ENCODE assay signal across 12 cellular contexts in the genomic region with DNA sequence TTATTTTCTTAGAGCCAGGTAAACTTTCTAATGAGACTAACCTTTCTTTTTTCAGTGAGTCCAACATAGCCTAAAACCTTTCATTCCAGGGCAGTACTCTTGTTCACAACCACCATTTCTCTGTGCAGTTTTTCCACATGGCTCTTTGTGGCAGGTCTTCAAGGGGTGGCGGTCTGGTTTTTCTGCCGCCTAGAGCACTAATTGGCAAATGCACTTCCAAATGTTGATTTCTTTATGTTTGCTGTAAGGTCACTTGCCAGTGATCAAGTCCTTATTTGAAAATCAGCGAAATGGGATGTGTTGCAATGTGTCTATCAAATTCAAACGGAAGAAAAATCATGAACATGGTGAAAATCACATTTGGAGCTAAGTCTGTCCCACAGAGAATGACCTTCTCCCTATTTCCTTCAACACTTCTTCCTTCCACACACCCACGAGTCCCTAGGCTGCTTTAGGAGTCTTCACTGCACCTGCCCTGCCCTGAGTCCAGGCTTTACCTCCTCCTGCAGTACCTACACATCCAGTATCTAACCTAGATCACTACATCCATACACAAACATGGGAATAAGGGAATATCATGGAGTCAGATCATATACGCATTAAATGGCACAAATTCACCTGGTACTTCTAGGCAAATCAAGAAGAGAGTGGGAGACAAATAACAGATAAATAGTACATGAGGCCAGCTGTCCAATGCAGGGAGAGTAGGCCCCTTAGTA. TPM values are rescaled to one million over a fixed set of nuclear protein-coding genes. Genes with fewer than 3 reads are reported as not detected.
DNase-seq lines count a peak whose midpoint lies in the region; ATAC-seq, FAIRE-seq and TF ChIP-seq lines count a peak whose summit lies in the region.
"Had no signal": no experiment of that assay in that cellular context is flagged by ENCODE, and none has a peak within 500 bp of the region (broad histone marks: within the 10 kb centered on the region; RNA-seq: fewer than 3 reads in every experiment).

No MANE protein-coding gene starts in this region.

- H3K4me3 ChIP-seq in adipocyte (ENCODE audit: low read length) = peak overlapping the region; percentile 93
- peak overlapping the region; percentile 75 for H3K4me3 ChIP-seq in hepatocyte
- peak overlapping the region; percentile 70 to 99 (median 96) for H3K4me3 ChIP-seq in subcutaneous abdominal adipose tissue (ENCODE audit: low read depth in 1 of 5, low read length in 5 of 5)

- peaks cover 38% of the 10 kb centered on the region for H3K4me1 ChIP-seq in adipocyte (ENCODE audit: control insufficient read depth, insufficient read depth, low read length)
- H3K4me1 ChIP-seq in hepatocyte (ENCODE audit: insufficient read depth) = peaks cover 13% of the 10 kb centered on the region
- peaks cover 3 to 33% (median 29%) of the 10 kb centered on the region in 5 donors for H3K4me1 ChIP-seq in subcutaneous abdominal adipose tissue (ENCODE audit: control insufficient read depth in 5 of 5, insufficient read depth in 5 of 5, low read length in 5 of 5)

- H3K9ac ChIP-seq in adipocyte (ENCODE audit: low read length) (peak overlapping the region; percentile 92), subcutaneous abdominal adipose tissue (ENCODE audit: low read length in 5 of 5) (peak overlapping the region in 1 of 5 donors; percentile 31)

- DNase-seq in NCI-H1417 (lab: John Stamatoyannopoulos, UW) = peak in 2 of 3 experiments; percentile 34 to 54
- DNase-seq in NCI-H1417 treated with DMSO at 0.1 percent for 48 hours (lab: John Stamatoyannopoulos, UW) = no peak
- peak; percentile 37 for DNase-seq in adipocyte (ENCODE audit: low read depth)
- DNase-seq in hepatocyte (ENCODE audit: low spot score) = no peak
- no peak for DNase-seq in GM12891 (ENCODE audit: insufficient read length, low spot score)
- no peak for DNase-seq in NCI-H345 (lab: John Stamatoyannopoulos, UW)
- DNase-seq in activated T-cell treated with anti-CD3 and anti-CD28 coated beads, Interleukin-2, amount 50 U/mL, for 72 hours = no peak
- DNase-seq: T-cell, thyroid gland had no signal

- no peak overlapping the region for H2AFZ ChIP-seq in hepatocyte

- no peaks in the 10 kb centered on the region for H3K9me3 Mint-ChIP-seq in activated T-cell treated with anti-CD3 and anti-CD28 coated beads, Interleukin-2, amount 50 U/mL, for 72 hours
- H3K9me3 Mint-ChIP-seq: activated T-helper 17 cell treated with anti-CD3 and anti-CD28 coated beads, Interleukin-2, amount 50 U/mL, for 72 hours; T-cell had no signal

- H3K27me3 ChIP-seq in adipocyte (replicated peaks; ENCODE audit: control insufficient read depth, insufficient read depth, low read length) = no peaks in the 10 kb centered on the region
- H3K27me3 ChIP-seq in hepatocyte = no peaks in the 10 kb centered on the region
- H3K27me3 ChIP-seq in subcutaneous abdominal adipose tissue (ENCODE audit: control insufficient read depth in 5 of 5, insufficient read depth in 4 of 5, low read length in 5 of 5) = no peaks in the 10 kb centered on the region
- H3K27me3 ChIP-seq: thyroid gland had no signal

- peak overlapping the region; percentile 82 for H3K4me2 ChIP-seq in hepatocyte

- TF ChIP-seq POLR2A in GM12891 (IDR thresholded peaks at IDR 0.05; ENCODE audit: low read depth, low read length) = no peak

- H3K27me3 Mint-ChIP-seq in activated T-cell treated with anti-CD3 and anti-CD28 coated beads, Interleukin-2, amount 50 U/mL, for 72 hours (ENCODE audit: low read depth) = peaks cover 36% of the 10 kb centered on the region

- H3K9me3 ChIP-seq in adipocyte (ENCODE audit: control insufficient read depth, low read length) (no peaks in the 10 kb centered on the region), hepatocyte (ENCODE audit: low read depth) (no peaks in the 10 kb centered on the region), subcutaneous abdominal adipose tissue (ENCODE audit: control insufficient read depth in 5 of 5, low read length in 5 of 5) (no peaks in the 10 kb centered on the region)
- H3K9me3 ChIP-seq: thyroid gland had no signal

- no peak overlapping the region for H3K27ac Mint-ChIP-seq in activated T-cell treated with anti-CD3 and anti-CD28 coated beads, Interleukin-2, amount 50 U/mL, for 72 hours
- H3K27ac Mint-ChIP-seq: activated T-helper 17 cell treated with anti-CD3 and anti-CD28 coated beads, Interleukin-2, amount 50 U/mL, for 72 hours; T-cell had no signal

- H3K9me2 ChIP-seq in hepatocyte (replicated peaks; ENCODE audit: insufficient read depth) = no peaks in the 10 kb centered on the region

- no peak for ATAC-seq in activated T-cell treated with anti-CD3 and anti-CD28 coated beads, Interleukin-2, amount 50 U/mL, for 72 hours (replicated peaks in 1 of 2)
- ATAC-seq: activated T-helper 17 cell treated with anti-CD3 and anti-CD28 coated beads, Interleukin-2, amount 50 U/mL, for 72 hours; T-cell had no signal

- H4K20me1 ChIP-seq in hepatocyte (ENCODE audit: insufficient read depth, poor library complexity, severe bottlenecking) = no peaks in the 10 kb centered on the region

- WGBS in hepatocyte (ENCODE audit: low lambda C conversion rate, missing lambda C conversion rate) = 77% methylated on average over 6 of the region's 6 CpGs

- H3K79me2 ChIP-seq in hepatocyte = peaks cover 58% of the 10 kb centered on the region

- H3K27ac ChIP-seq in hepatocyte = peak overlapping the region; percentile 65
- H3K27ac ChIP-seq in subcutaneous abdominal adipose tissue (ENCODE audit: low read depth, low read length) = no peak overlapping the region
- H3K27ac ChIP-seq: thyroid gland had no signal

- peaks cover 8% of the 10 kb centered on the region for H3K4me1 Mint-ChIP-seq in activated T-cell treated with anti-CD3 and anti-CD28 coated beads, Interleukin-2, amount 50 U/mL, for 72 hours (ENCODE audit: low read depth)

- H3K36me3 Mint-ChIP-seq in activated T-cell treated with anti-CD3 and anti-CD28 coated beads, Interleukin-2, amount 50 U/mL, for 72 hours (ENCODE audit: insufficient read depth in 2 of 2) = no peaks in the 10 kb centered on the region
- H3K36me3 Mint-ChIP-seq: T-cell had no signal

- peak; percentile 7 for TF ChIP-seq CTCF in hepatocyte (IDR thresholded peaks at IDR 0.05; ENCODE audit: poor library complexity)

- H3K36me3 ChIP-seq in adipocyte (ENCODE audit: control insufficient read depth, insufficient read depth, low read length, severe bottlenecking) = no peaks in the 10 kb centered on the region
- H3K36me3 ChIP-seq in hepatocyte (replicated peaks; ENCODE audit: insufficient read depth, low read depth) = no peaks in the 10 kb centered on the region
- H3K36me3 ChIP-seq in subcutaneous abdominal adipose tissue (ENCODE audit: control insufficient read depth in 5 of 5, insufficient read depth in 5 of 5, low read length in 5 of 5) = no peaks in the 10 kb centered on the region
- H3K36me3 ChIP-seq: thyroid gland had no signal

- FAIRE-seq in GM12891 (lab: Jason Lieb, UNC) = no peak
- FAIRE-seq: A204.1 had no signal

- no peak overlapping the region for H3K4me3 Mint-ChIP-seq in activated T-cell treated with anti-CD3 and anti-CD28 coated beads, Interleukin-2, amount 50 U/mL, for 72 hours

TF ChIP-seq in GM12891, 5 proteins besides CTCF, POLR2A, EP300 and RAD21:
- no peak for TF ChIP-seq TAF1 (IDR thresholded peaks at IDR 0.05; ENCODE audit: low read depth, low read length)
- TF ChIP-seq POLR2AphosphoS5 (IDR thresholded peaks at IDR 0.05; ENCODE audit: low read depth, low read length) = no peak
- TF ChIP-seq PAX5 (IDR thresholded peaks at IDR 0.05; ENCODE audit: insufficient read depth, low read length, severe bottlenecking) = no peak
- no peak for TF ChIP-seq POU2F2 (IDR thresholded peaks at IDR 0.05; ENCODE audit: low read depth, low read length)
- TF ChIP-seq SPI1 (IDR thresholded peaks at IDR 0.05; ENCODE audit: low read depth, low read length) = no peak

RNA-seq across cellular contexts. Expression of a gene that starts 1.9 kb away (rescaled TPM):
- total RNA-seq in hepatocyte = 10.8 and 18.9 TPM in 2 replicates
- 9.2 and 12.3 TPM in 2 replicates for polyA plus RNA-seq in hepatocyte
- 0.41 TPM for polyA plus RNA-seq in GM12891 (2012; ENCODE audit: low read depth, missing spikeins)
- under 1 TPM; 0.02 to 0.19 TPM for total RNA-seq in activated T-cell treated with anti-CD3 and anti-CD28 coated beads, Interleukin-2, amount 50 U/mL, for 72 hours

Comparison
In these comparisons a context has a peak if more than half of its experiments do, and no peak if none do; other contexts are left out.
1. DNase-seq: peak in NCI-H1417 (2 of 3) and adipocyte (single experiment); none in NCI-H1417 treated with DMSO at 0.1 percent for 48 hours (single experiment), hepatocyte (single experiment), GM12891 (single experiment), NCI-H345 (single experiment) and activated T-cell treated with anti-CD3 and anti-CD28 coated beads, Interleukin-2, amount 50 U/mL, for 72 hours (0 of 2).
2. Peak in every context shown above with its lines, with median percentiles within 50 percentile points of each other: H3K4me3 ChIP-seq.